ENCODE assay signal across 1 cellular context in the genomic region with DNA sequence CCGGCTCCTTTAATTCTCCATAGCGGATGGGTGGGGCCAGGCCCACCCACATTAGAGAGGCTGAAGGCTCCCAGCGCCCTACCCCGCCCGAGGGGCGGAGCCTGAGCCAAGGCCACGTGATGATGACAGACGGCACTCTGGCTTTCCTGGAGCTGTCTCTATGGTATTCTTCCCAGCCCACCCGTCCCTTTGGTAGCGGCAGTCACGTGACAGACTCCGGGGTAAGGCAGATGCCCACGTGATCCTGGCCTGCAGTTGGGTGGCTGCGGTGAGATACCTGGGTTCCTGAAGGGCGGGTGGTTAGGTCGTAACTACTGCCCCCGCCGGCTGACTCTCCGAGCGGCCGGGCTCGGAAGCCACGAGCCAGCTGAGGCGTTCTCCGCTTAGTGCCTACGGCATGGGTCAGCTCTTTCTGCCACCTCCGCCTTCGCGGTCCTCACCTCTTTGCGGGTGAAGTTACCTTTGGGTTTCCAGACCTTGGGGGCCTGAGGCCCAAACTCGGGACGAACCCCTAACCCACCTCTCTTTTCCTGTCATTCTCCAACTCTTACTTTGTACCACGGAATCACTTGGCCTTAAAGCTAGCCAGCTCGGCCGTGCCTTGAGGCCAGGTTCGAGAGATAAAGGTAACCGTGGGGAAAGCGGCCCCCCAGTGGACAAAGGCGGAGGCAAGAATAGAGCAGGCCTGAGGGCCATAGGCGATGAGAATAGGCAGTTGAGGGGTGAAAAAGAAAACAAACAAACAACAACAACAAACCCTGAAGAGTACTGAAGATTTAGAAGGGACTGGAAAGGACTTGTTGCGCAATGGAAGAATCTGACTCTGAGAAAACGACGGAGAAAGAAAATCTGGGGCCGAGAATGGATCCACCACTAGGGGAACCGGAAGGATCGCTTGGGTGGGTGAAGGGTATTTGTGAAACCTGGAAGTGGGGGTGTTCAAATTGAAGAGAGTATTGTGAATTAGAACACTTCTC.
TF ChIP-seq lines count a peak whose summit lies in the region.

A gene with protein sequence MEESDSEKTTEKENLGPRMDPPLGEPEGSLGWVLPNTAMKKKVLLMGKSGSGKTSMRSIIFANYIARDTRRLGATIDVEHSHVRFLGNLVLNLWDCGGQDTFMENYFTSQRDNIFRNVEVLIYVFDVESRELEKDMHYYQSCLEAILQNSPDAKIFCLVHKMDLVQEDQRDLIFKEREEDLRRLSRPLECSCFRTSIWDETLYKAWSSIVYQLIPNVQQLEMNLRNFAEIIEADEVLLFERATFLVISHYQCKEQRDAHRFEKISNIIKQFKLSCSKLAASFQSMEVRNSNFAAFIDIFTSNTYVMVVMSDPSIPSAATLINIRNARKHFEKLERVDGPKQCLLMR (plus strand): TSS at position 229 of the 977 bp plus-strand sequence. CDS start 579 bp downstream, at position 808.

TF ChIP-seq in HepG2, 621 proteins besides CTCF, POLR2A, EP300 and RAD21 (continued from another document):
- TF ChIP-seq THAP11 (CRISPR knock-in tag; IDR thresholded peaks at IDR 0.05) (peak; percentile 62), ASH2L (IDR thresholded peaks at IDR 0.05; ENCODE audit: insufficient read length, low read depth, low read length) (peak; percentile 51), MAZ (IDR thresholded peaks at IDR 0.05; ENCODE audit: borderline replicate concordance, low read depth, low read length) (no peak; the same call in 1 of the 2 replicates), MAZ (CRISPR knock-in tag; IDR thresholded peaks at IDR 0.05; ENCODE audit: low read depth) (peak; percentile 60; the same call in 1 of the 2 replicates), GFI1 (CRISPR knock-in tag; IDR thresholded peaks at IDR 0.05; ENCODE audit: borderline replicate concordance) (no peak), MEF2D (CRISPR knock-in tag; IDR thresholded peaks at IDR 0.05) (no peak), ZNF546 (CRISPR knock-in tag; conservative IDR thresholded peaks at IDR 0.05) (no peak), TBL1XR1 (IDR thresholded peaks at IDR 0.05; ENCODE audit: borderline replicate concordance, low read length, partially characterized antibody) (peak; percentile 50), ZMYM4 (CRISPR knock-in tag; IDR thresholded peaks at IDR 0.05) (peak; percentile 87), GABPA (IDR thresholded peaks at IDR 0.05; ENCODE audit: low read depth, low read length) (no peak), GABPA (CRISPR knock-in tag; IDR thresholded peaks at IDR 0.05; ENCODE audit: low read depth) (0 out of 2 replicates have a peak, but pooled peaks have one; percentile 13), ARNT2 (CRISPR knock-in tag; IDR thresholded peaks at IDR 0.05; ENCODE audit: low read depth) (no peak), ATF1 (CRISPR knock-in tag; IDR thresholded peaks at IDR 0.05) (no peak), TEAD3 (CRISPR knock-in tag; optimal IDR thresholded peaks at IDR 0.05; ENCODE audit: borderline replicate concordance) (peak; percentile 32), NCOA2 (CRISPR knock-in tag; IDR thresholded peaks at IDR 0.05) (no peak), NR2F1 (CRISPR knock-in tag; IDR thresholded peaks at IDR 0.05) (no peak), ZBTB1 (CRISPR knock-in tag; IDR thresholded peaks at IDR 0.05; ENCODE audit: borderline replicate concordance) (no peak), U2AF1 (optimal IDR thresholded peaks at IDR 0.05; ENCODE audit: low read depth, low read length) (no peak), ZFP36L1 (CRISPR knock-in tag; IDR thresholded peaks at IDR 0.05) (no peak), GZF1 (CRISPR knock-in tag; IDR thresholded peaks at IDR 0.05) (no peak), ZNF383 (CRISPR knock-in tag; IDR thresholded peaks at IDR 0.05; ENCODE audit: borderline replicate concordance) (no peak), KLF11 (CRISPR knock-in tag; IDR thresholded peaks at IDR 0.05) (no peak), BHLHE40 (IDR thresholded peaks at IDR 0.05; ENCODE audit: low read length) (peak; percentile 82), MEIS2 (CRISPR knock-in tag; IDR thresholded peaks at IDR 0.05) (0 out of 2 replicates have a peak, but pooled peaks have one; percentile 11), PHF21A (CRISPR knock-in tag; IDR thresholded peaks at IDR 0.05) (no peak), ZNF556 (CRISPR knock-in tag; IDR thresholded peaks at IDR 0.05; ENCODE audit: borderline replicate concordance) (0 out of 2 replicates have a peak, but pooled peaks have one; percentile 23), ZNF724P (CRISPR knock-in tag; IDR thresholded peaks at IDR 0.05; ENCODE audit: borderline replicate concordance) (no peak), SIN3B (IDR thresholded peaks at IDR 0.05; ENCODE audit: low read length) (no peak), NCOA1 (CRISPR knock-in tag; IDR thresholded peaks at IDR 0.05) (no peak), RXRA (CRISPR knock-in tag; IDR thresholded peaks at IDR 0.05) (peak; percentile 16; the same call in 1 of the 2 replicates), ZNF589 (CRISPR knock-in tag; conservative IDR thresholded peaks at IDR 0.05) (no peak), ZNF737 (CRISPR knock-in tag; IDR thresholded peaks at IDR 0.05; ENCODE audit: borderline replicate concordance) (no peak), ZNF747 (CRISPR knock-in tag; IDR thresholded peaks at IDR 0.05; ENCODE audit: borderline replicate concordance) (0 out of 2 replicates have a peak, but pooled peaks have one; percentile 60), KLF12 (CRISPR knock-in tag; IDR thresholded peaks at IDR 0.05; ENCODE audit: borderline replicate concordance) (peak; percentile 70; the same call in 1 of the 2 replicates), KDM3A (CRISPR knock-in tag; IDR thresholded peaks at IDR 0.05; ENCODE audit: low read depth) (no peak), NFATC3 (CRISPR knock-in tag; IDR thresholded peaks at IDR 0.05) (no peak), REPIN1 (CRISPR knock-in tag; IDR thresholded peaks at IDR 0.05; ENCODE audit: borderline replicate concordance, low read depth) (peak; percentile 23; the same call in 1 of the 2 replicates), CREB1 (IDR thresholded peaks at IDR 0.05) (no peak), CREB1 (CRISPR knock-in tag; IDR thresholded peaks at IDR 0.05) (peak; percentile 32; the same call in 1 of the 2 replicates), ZC3H13 (CRISPR knock-in tag; IDR thresholded peaks at IDR 0.05) (no peak), SALL1 (CRISPR knock-in tag; IDR thresholded peaks at IDR 0.05) (peak; percentile 47; the same call in 1 of the 2 replicates), ZNF232 (CRISPR knock-in tag; IDR thresholded peaks at IDR 0.05; ENCODE audit: borderline replicate concordance) (0 out of 2 replicates have a peak, but pooled peaks have one; percentile 53), ZZZ3 (CRISPR knock-in tag; IDR thresholded peaks at IDR 0.05; ENCODE audit: borderline replicate concordance) (0 out of 2 replicates have a peak, but pooled peaks have one; percentile 33), ZNF788 (CRISPR knock-in tag; IDR thresholded peaks at IDR 0.05; ENCODE audit: borderline replicate concordance) (0 out of 2 replicates have a peak, but pooled peaks have one; percentile 21), PCBP1 (IDR thresholded peaks at IDR 0.05; ENCODE audit: borderline replicate concordance, low read depth, low read length) (no peak), TARDBP (CRISPR knock-in tag; IDR thresholded peaks at IDR 0.05) (no peak), SP2 (CRISPR knock-in tag; IDR thresholded peaks at IDR 0.05) (no peak), IRF2 (CRISPR knock-in tag; IDR thresholded peaks at IDR 0.05) (no peak), NONO (IDR thresholded peaks at IDR 0.05) (no peak), NONO (CRISPR knock-in tag; conservative IDR thresholded peaks at IDR 0.05) (0 out of 2 replicates have a peak, but pooled peaks have one; percentile 35)
- TF ChIP-seq, protein P1, sequence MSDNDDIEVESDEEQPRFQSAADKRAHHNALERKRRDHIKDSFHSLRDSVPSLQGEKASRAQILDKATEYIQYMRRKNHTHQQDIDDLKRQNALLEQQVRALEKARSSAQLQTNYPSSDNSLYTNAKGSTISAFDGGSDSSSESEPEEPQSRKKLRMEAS (IDR thresholded peaks at IDR 0.05): peak; percentile 67
- TF ChIP-seq, protein P2, sequence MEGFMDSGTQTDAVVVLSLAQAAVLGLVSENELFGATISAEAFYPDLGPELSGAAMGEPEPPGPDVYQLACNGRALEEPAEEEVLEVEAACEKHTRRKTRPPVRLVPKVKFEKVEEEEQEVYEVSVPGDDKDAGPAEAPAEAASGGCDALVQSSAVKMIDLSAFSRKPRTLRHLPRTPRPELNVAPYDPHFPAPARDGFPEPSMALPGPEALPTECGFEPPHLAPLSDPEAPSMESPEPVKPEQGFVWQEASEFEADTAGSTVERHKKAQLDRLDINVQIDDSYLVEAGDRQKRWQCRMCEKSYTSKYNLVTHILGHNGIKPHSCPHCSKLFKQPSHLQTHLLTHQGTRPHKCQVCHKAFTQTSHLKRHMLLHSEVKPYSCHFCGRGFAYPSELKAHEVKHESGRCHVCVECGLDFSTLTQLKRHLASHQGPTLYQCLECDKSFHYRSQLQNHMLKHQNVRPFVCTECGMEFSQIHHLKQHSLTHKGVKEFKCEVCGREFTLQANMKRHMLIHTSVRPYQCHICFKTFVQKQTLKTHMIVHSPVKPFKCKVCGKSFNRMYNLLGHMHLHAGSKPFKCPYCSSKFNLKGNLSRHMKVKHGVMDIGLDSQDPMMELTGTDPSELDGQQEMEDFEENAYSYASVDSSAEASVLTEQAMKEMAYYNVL (CRISPR knock-in tag; IDR thresholded peaks at IDR 0.05; ENCODE audit: borderline replicate concordance): no peak
- TF ChIP-seq, protein P3, sequence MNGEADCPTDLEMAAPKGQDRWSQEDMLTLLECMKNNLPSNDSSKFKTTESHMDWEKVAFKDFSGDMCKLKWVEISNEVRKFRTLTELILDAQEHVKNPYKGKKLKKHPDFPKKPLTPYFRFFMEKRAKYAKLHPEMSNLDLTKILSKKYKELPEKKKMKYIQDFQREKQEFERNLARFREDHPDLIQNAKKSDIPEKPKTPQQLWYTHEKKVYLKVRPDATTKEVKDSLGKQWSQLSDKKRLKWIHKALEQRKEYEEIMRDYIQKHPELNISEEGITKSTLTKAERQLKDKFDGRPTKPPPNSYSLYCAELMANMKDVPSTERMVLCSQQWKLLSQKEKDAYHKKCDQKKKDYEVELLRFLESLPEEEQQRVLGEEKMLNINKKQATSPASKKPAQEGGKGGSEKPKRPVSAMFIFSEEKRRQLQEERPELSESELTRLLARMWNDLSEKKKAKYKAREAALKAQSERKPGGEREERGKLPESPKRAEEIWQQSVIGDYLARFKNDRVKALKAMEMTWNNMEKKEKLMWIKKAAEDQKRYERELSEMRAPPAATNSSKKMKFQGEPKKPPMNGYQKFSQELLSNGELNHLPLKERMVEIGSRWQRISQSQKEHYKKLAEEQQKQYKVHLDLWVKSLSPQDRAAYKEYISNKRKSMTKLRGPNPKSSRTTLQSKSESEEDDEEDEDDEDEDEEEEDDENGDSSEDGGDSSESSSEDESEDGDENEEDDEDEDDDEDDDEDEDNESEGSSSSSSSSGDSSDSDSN (CRISPR knock-in tag; IDR thresholded peaks at IDR 0.05): peak; percentile 57; the same call in 1 of the 2 replicates
- TF ChIP-seq, protein P4, sequence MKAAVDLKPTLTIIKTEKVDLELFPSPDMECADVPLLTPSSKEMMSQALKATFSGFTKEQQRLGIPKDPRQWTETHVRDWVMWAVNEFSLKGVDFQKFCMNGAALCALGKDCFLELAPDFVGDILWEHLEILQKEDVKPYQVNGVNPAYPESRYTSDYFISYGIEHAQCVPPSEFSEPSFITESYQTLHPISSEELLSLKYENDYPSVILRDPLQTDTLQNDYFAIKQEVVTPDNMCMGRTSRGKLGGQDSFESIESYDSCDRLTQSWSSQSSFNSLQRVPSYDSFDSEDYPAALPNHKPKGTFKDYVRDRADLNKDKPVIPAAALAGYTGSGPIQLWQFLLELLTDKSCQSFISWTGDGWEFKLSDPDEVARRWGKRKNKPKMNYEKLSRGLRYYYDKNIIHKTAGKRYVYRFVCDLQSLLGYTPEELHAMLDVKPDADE (CRISPR knock-in tag; IDR thresholded peaks at IDR 0.05): no peak
- TF ChIP-seq, protein P5, sequence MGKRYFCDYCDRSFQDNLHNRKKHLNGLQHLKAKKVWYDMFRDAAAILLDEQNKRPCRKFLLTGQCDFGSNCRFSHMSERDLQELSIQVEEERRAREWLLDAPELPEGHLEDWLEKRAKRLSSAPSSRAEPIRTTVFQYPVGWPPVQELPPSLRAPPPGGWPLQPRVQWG (CRISPR knock-in tag; IDR thresholded peaks at IDR 0.05; ENCODE audit: borderline replicate concordance, low read depth): no peak
- TF ChIP-seq, protein P6, sequence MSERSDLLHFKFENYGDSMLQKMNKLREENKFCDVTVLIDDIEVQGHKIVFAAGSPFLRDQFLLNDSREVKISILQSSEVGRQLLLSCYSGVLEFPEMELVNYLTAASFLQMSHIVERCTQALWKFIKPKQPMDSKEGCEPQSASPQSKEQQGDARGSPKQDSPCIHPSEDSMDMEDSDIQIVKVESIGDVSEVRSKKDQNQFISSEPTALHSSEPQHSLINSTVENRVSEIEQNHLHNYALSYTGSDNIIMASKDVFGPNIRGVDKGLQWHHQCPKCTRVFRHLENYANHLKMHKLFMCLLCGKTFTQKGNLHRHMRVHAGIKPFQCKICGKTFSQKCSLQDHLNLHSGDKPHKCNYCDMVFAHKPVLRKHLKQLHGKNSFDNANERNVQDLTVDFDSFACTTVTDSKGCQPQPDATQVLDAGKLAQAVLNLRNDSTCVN (CRISPR knock-in tag; IDR thresholded peaks at IDR 0.05; ENCODE audit: borderline replicate concordance): no peak
